In the genomic region with DNA sequence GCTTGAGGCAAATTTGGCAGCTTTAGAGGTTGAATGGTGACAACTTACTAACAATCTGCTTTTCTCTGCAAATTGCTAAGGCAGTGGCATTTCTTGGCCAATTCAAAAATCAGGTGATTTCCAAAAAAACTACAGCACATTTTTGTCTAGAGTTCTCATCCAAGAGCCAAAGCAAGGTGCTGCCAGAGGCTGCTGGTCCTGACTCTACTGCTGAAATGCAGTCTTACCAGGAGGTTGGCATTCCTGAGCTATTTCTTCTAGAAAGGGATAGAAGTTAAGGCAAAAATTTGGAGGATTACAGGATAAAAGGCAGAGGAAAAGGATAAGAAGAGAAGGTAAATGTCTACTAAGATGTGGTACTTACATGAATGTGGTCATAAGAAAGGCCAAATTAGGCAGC, we compare ENCODE assay signal across 1 cellular context.
TF ChIP-seq lines count a peak whose summit lies in the region.

No MANE protein-coding gene starts in this region.

TF ChIP-seq in H1, 55 proteins besides CTCF, POLR2A, EP300 and RAD21 (continued from another document):
- TF ChIP-seq, protein P1, sequence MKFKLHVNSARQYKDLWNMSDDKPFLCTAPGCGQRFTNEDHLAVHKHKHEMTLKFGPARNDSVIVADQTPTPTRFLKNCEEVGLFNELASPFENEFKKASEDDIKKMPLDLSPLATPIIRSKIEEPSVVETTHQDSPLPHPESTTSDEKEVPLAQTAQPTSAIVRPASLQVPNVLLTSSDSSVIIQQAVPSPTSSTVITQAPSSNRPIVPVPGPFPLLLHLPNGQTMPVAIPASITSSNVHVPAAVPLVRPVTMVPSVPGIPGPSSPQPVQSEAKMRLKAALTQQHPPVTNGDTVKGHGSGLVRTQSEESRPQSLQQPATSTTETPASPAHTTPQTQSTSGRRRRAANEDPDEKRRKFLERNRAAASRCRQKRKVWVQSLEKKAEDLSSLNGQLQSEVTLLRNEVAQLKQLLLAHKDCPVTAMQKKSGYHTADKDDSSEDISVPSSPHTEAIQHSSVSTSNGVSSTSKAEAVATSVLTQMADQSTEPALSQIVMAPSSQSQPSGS (IDR thresholded peaks at IDR 0.05; ENCODE audit: low read length): no peak
- no peak for TF ChIP-seq SIX5 (IDR thresholded peaks at IDR 0.05; ENCODE audit: low read depth, low read length)
- TF ChIP-seq, protein P2, sequence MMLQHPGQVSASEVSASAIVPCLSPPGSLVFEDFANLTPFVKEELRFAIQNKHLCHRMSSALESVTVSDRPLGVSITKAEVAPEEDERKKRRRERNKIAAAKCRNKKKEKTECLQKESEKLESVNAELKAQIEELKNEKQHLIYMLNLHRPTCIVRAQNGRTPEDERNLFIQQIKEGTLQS (IDR thresholded peaks at IDR 0.05; ENCODE audit: insufficient read depth, low read depth, low read length): no peak
- no peak for TF ChIP-seq SP2 (IDR thresholded peaks at IDR 0.05; ENCODE audit: low read length)
- no peak for TF ChIP-seq SUZ12 (IDR thresholded peaks at IDR 0.05; ENCODE audit: low read length)
- no peak for TF ChIP-seq RNF2 (IDR thresholded peaks at IDR 0.05; ENCODE audit: borderline replicate concordance, low read depth, low read length, missing control alignments, poor library complexity, severe bottlenecking)
- no peak for TF ChIP-seq TAF7 (optimal IDR thresholded peaks at IDR 0.05; ENCODE audit: borderline replicate concordance, low read depth, low read length)
- no peak for TF ChIP-seq PHF8 (conservative IDR thresholded peaks at IDR 0.05; ENCODE audit: low read depth, low read length)
- no peak for TF ChIP-seq KDM1A (IDR thresholded peaks at IDR 0.05; ENCODE audit: borderline replicate concordance, low read length)
- no peak for TF ChIP-seq RXRA (IDR thresholded peaks at IDR 0.05; ENCODE audit: insufficient read depth, low read depth, low read length)
- TF ChIP-seq POLR2AphosphoS5 (IDR thresholded peaks at IDR 0.05; ENCODE audit: low read depth, low read length): no peak
- no peak for TF ChIP-seq ZNF274 (IDR thresholded peaks at IDR 0.05; ENCODE audit: borderline replicate concordance, extremely low read depth, low read length)
- no peak for TF ChIP-seq SIRT6 (IDR thresholded peaks at IDR 0.05; ENCODE audit: low read length)
- no peak for TF ChIP-seq CTBP2 (IDR thresholded peaks at IDR 0.05; ENCODE audit: borderline replicate concordance, insufficient read depth, insufficient read length, low read length)
TF ChIP-seq in H1: peak in this region for 0.
